Comparison of ENCODE assay signal across 24 cellular contexts in the genomic region with DNA sequence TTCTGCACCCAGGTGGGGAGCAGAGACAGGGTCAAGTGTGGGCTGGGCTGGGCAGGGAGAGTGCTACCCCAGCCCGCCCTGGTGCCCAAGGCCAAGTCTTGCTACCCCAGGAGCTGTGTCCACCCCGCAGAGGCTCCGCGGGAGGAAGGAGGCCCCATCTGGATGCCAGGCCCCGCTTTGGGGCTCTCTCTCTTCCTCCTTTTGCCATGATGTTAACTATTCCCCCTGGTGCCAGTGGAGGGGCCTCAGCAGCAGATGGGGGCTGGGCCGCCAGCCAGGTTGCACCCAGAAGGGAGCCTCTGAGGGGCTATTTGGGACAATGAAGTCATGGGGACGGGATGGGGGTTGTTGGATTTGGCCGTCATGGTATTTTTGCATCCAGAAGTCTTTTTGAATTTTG. TPM values are rescaled to one million over a fixed set of nuclear protein-coding genes. Genes with fewer than 3 reads are reported as not detected.
DNase-seq lines count a peak whose midpoint lies in the region; ATAC-seq and TF ChIP-seq lines count a peak whose summit lies in the region.
"Had no signal": no experiment of that assay in that cellular context is flagged by ENCODE, and none has a peak within 500 bp of the region (broad histone marks: within the 10 kb centered on the region; RNA-seq: fewer than 3 reads in every experiment).

No MANE protein-coding gene starts in this region.

- DNase-seq in activated CD4-positive, alpha-beta T cell treated with anti-CD3 and anti-CD28 coated beads, Interleukin-2, amount 10 ng/mL, durations not matched to agents 7 days and 5 days: no peak
- DNase-seq in activated CD4-positive, alpha-beta T cell treated with anti-CD3 and anti-CD28 coated beads for 4 hours: no peak
- DNase-seq in GM10266 (ENCODE audit: extremely low spot score) (peak; percentile 11), SJCRH30 (no peak), Ammon's horn (ENCODE audit: low spot score) (no peak), ureter (ENCODE audit: low spot score) (no peak)
- DNase-seq: ACHN; Calu3; CD8-positive, alpha-beta memory T cell; DMS153; EL; HCEC 1CT; Kasumi-1; NCI-H1092; NCI-H1436; NCI-H187 treated with DMSO at 0.1 percent for 48 hours; NCI-H510A treated with DMSO at 0.1 percent for 48 hours; NCI-H748 treated with DMSO at 0.1 percent for 48 hours; PC-9; T-cell had no signal

- H3K27me3 ChIP-seq in SJCRH30 (peaks cover 8% of the 10 kb centered on the region), iPS-18a (ENCODE audit: control insufficient read depth, insufficient read depth, low read length) (no peaks in the 10 kb centered on the region)

- H3K9ac ChIP-seq in iPS-18a (ENCODE audit: low read length): peak overlapping the region; percentile 48

- POLR2A ChIA-PET in activated CD4-positive, alpha-beta T cell treated with anti-CD3 and anti-CD28 coated beads, Interleukin-2, amount 10 ng/mL, durations not matched to agents 7 days and 5 days (lab: Charles Lee): no interaction called here

- peak overlapping the region; percentile 36 for H3K27ac Mint-ChIP-seq in activated CD4-positive, alpha-beta T cell treated with anti-CD3 and anti-CD28 coated beads, Interleukin-2, amount 10 ng/mL, durations not matched to agents 7 days and 5 days
- H3K27ac Mint-ChIP-seq: CD8-positive, alpha-beta memory T cell; T-cell had no signal

- no peak for TF ChIP-seq CTCF in GM10266 (IDR thresholded peaks at IDR 0.05; ENCODE audit: control insufficient read depth, insufficient read depth, low read depth, missing control alignments)

- H3K4me3 ChIP-seq in SJCRH30 (peak overlapping the region; percentile 54), iPS-18a (ENCODE audit: low read length) (peak overlapping the region; percentile 37)
- H3K4me3 ChIP-seq: PC-9 had no signal

- H3K4me1 ChIP-seq in SJCRH30: peaks cover 25% of the 10 kb centered on the region
- H3K4me1 ChIP-seq in iPS-18a (ENCODE audit: control insufficient read depth, low read depth, low read length): peaks cover 4% of the 10 kb centered on the region

- H3K27me3 Mint-ChIP-seq in activated CD4-positive, alpha-beta T cell treated with anti-CD3 and anti-CD28 coated beads, Interleukin-2, amount 10 ng/mL, durations not matched to agents 7 days and 5 days: no peaks in the 10 kb centered on the region
- H3K27me3 Mint-ChIP-seq: CD8-positive, alpha-beta memory T cell; T-cell had no signal

- H3K27ac ChIP-seq in SJCRH30 (peak overlapping the region; percentile 55), iPS-18a (ENCODE audit: low read length) (no peak overlapping the region)
- H3K27ac ChIP-seq: 22Rv1, C4-2B, PC-9 had no signal

- H3K4me1 Mint-ChIP-seq in activated CD4-positive, alpha-beta T cell treated with anti-CD3 and anti-CD28 coated beads, Interleukin-2, amount 10 ng/mL, durations not matched to agents 7 days and 5 days: peaks cover 6% of the 10 kb centered on the region

- CTCF ChIA-PET in activated CD4-positive, alpha-beta T cell treated with anti-CD3 and anti-CD28 coated beads, Interleukin-2, amount 10 ng/mL, durations not matched to agents 7 days and 5 days (lab: Charles Lee): no interaction called here

- no peak overlapping the region for H3K4me3 Mint-ChIP-seq in activated CD4-positive, alpha-beta T cell treated with anti-CD3 and anti-CD28 coated beads, Interleukin-2, amount 10 ng/mL, durations not matched to agents 7 days and 5 days
- H3K4me3 Mint-ChIP-seq: CD8-positive, alpha-beta memory T cell; T-cell had no signal

- H3K9me3 ChIP-seq in SJCRH30 (replicated peaks) (no peaks in the 10 kb centered on the region), iPS-18a (ENCODE audit: control insufficient read depth, low read depth, low read length) (no peaks in the 10 kb centered on the region)

- peaks cover 2% of the 10 kb centered on the region for H3K36me3 Mint-ChIP-seq in activated CD4-positive, alpha-beta T cell treated with anti-CD3 and anti-CD28 coated beads, Interleukin-2, amount 10 ng/mL, durations not matched to agents 7 days and 5 days (ENCODE audit: low read depth)
- H3K36me3 Mint-ChIP-seq: T-cell had no signal

- no peaks in the 10 kb centered on the region for H3K36me3 ChIP-seq in SJCRH30
- peaks cover 3% of the 10 kb centered on the region for H3K36me3 ChIP-seq in iPS-18a (ENCODE audit: control insufficient read depth, low read depth, low read length)

- no peaks in the 10 kb centered on the region for H3K9me3 Mint-ChIP-seq in activated CD4-positive, alpha-beta T cell treated with anti-CD3 and anti-CD28 coated beads, Interleukin-2, amount 10 ng/mL, durations not matched to agents 7 days and 5 days
- H3K9me3 Mint-ChIP-seq: CD8-positive, alpha-beta memory T cell; T-cell had no signal

- no peak for ATAC-seq in HG02759 (IDR thresholded peaks at IDR 0.05; ENCODE audit: unreplicated experiment)
- ATAC-seq: T-cell had no signal

RNA-seq across cellular contexts. Expression of a gene that starts 9.3 kb away (rescaled TPM):
- total RNA-seq in activated CD4-positive, alpha-beta T cell treated with anti-CD3 and anti-CD28 coated beads, Interleukin-2, amount 10 ng/mL, durations not matched to agents 7 days and 5 days: 10 to 100 TPM; 11.6 to 12.6 TPM
- total RNA-seq in SJCRH30 (2014; rRNA removed; shearing (Covaris generic)): 1.1 and 2.1 TPM in 2 replicates
- 10.1 TPM for total RNA-seq in ureter

RNA-seq across cellular contexts. Expression of a gene that starts 23.9 kb away (rescaled TPM):
- total RNA-seq in activated CD4-positive, alpha-beta T cell treated with anti-CD3 and anti-CD28 coated beads, Interleukin-2, amount 10 ng/mL, durations not matched to agents 7 days and 5 days: 10 to 100 TPM; 32.5 to 35.1 TPM
- total RNA-seq in SJCRH30 (2014; rRNA removed; shearing (Covaris generic)): 109 and 117 TPM in 2 replicates
- total RNA-seq in ureter: 43.1 TPM

RNA-seq across cellular contexts. Expression of a gene that starts 35.5 kb away (rescaled TPM):
- 10 to 100 TPM; 78.3 to 79.4 TPM for total RNA-seq in activated CD4-positive, alpha-beta T cell treated with anti-CD3 and anti-CD28 coated beads, Interleukin-2, amount 10 ng/mL, durations not matched to agents 7 days and 5 days
- total RNA-seq in SJCRH30 (2014; rRNA removed; shearing (Covaris generic)): 98.5 and 108 TPM in 2 replicates
- total RNA-seq in ureter: 75.8 TPM

RNA-seq across cellular contexts. Expression of a gene that starts 45.0 kb away (rescaled TPM):
- not detected for total RNA-seq in activated CD4-positive, alpha-beta T cell treated with anti-CD3 and anti-CD28 coated beads, Interleukin-2, amount 10 ng/mL, durations not matched to agents 7 days and 5 days
- total RNA-seq in SJCRH30 (2014; rRNA removed; shearing (Covaris generic)): not detected in 2 replicates
- not detected for total RNA-seq in ureter
- total RNA-seq: Calu3; CD8-positive, alpha-beta memory T cell; PC-9; T-cell had no signal
